In the genomic region with DNA sequence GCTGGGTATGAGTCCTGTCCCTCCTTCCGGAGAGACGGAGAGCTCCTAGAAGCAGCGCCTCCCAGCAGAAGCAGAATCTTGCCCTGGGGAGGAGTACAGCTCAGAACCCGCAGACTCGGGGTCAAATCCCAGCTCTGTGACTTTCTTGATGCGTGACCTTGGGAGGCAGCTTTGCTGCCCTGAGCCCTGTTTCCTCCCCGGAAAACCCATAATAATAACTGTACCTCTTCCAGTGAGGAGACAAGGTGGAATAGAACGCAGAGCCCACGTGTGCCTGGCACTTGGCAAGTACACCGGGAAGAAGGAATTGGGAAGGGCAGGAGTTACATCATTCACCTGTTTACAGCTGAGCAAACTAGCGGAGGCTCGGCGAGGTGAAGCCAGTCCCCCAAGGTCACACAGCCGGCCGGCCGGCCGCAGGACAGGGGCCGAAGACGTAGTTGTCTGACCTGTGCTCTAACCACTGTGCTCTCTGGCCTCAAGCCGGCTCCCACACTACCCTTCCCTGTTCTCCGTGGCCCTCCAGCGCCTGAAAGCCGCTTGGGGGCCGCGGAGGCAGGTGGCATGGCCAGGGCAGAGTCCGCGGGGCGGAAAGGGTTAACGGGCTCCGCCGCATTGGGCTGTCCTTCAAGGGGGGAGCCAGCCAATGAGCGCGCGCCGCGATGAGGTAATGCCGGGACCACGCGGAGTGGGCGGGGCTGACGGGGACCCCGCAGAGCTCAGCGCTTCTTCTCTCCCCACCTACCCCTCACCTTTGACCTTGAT, we compare ENCODE assay signal across 8 cellular contexts.
A peak's percentile ranks its signal among the peaks of the same experiment; 100 is the strongest.
DNase-seq lines count a peak whose midpoint lies in the region; ATAC-seq and TF ChIP-seq lines count a peak whose summit lies in the region.

No MANE protein-coding gene starts in this region.

- no peaks in the 10 kb centered on the region for H3K9me3 ChIP-seq in BLaER1 treated with 17β-estradiol and CSF1 and Interleukin-3, amounts not matched to agents 10 nM and 100 nM (replicated peaks in 1 of 11)
- no peaks in the 10 kb centered on the region for H3K9me3 ChIP-seq in effector memory CD4-positive, alpha-beta T cell (ENCODE audit: control insufficient read depth, low read length)
- H3K9me3 ChIP-seq in lung (ENCODE audit: control insufficient read depth in 2 of 2, insufficient read depth in 1 of 2, low read length in 1 of 2), result no peaks in the 10 kb centered on the region

- peak overlapping the region; percentile 68 to 93 (median 81) for H3K27ac ChIP-seq in BLaER1 treated with 17β-estradiol and CSF1 and Interleukin-3, amounts not matched to agents 10 nM and 100 nM
- H3K27ac ChIP-seq in effector memory CD4-positive, alpha-beta T cell (ENCODE audit: insufficient read depth, low read length, poor library complexity, severe bottlenecking), result peak overlapping the region; percentile 60
- peak overlapping the region; percentile 93 to 98 for H3K27ac ChIP-seq in lung (ENCODE audit: low read depth in 1 of 2, low read length in 1 of 2)

- peak overlapping the region; percentile 56 to 72 (median 61) for H3K4me3 ChIP-seq in BLaER1 treated with 17β-estradiol and CSF1 and Interleukin-3, amounts not matched to agents 10 nM and 100 nM
- peak overlapping the region; percentile 65 for H3K4me3 ChIP-seq in effector memory CD4-positive, alpha-beta T cell (ENCODE audit: insufficient read depth, low read depth, low read length, poor library complexity, severe bottlenecking)
- H3K4me3 ChIP-seq in lung, result peak overlapping the region; percentile 43

- TF ChIP-seq CTCF in lung (IDR thresholded peaks at IDR 0.05; ENCODE audit: control extremely low read depth, extremely low read depth), result no peak

- ATAC-seq in HG03159 (IDR thresholded peaks at IDR 0.05; ENCODE audit: unreplicated experiment) (peak; percentile 65), lung (ENCODE audit: insufficient read depth, low FRiP score) (peak; percentile 85), HG03025 (IDR thresholded peaks at IDR 0.05; ENCODE audit: low FRiP score, unreplicated experiment) (no peak)

- H3K4me2 ChIP-seq in BLaER1 treated with 17β-estradiol and CSF1 and Interleukin-3, amounts not matched to agents 10 nM and 100 nM, result peak overlapping the region; percentile 89 to 100 (median 99)

- H3K27me3 ChIP-seq in BLaER1 treated with 17β-estradiol and CSF1 and Interleukin-3, amounts not matched to agents 10 nM and 100 nM, result no peaks in the 10 kb centered on the region
- H3K27me3 ChIP-seq in effector memory CD4-positive, alpha-beta T cell (replicated peaks; ENCODE audit: control insufficient read depth, insufficient read depth, low read length, poor library complexity, severe bottlenecking), result no peaks in the 10 kb centered on the region
- no peaks in the 10 kb centered on the region for H3K27me3 ChIP-seq in lung (ENCODE audit: control insufficient read depth, insufficient read depth)

- no peaks in the 10 kb centered on the region for H4K20me1 ChIP-seq in BLaER1 treated with 17β-estradiol and CSF1 and Interleukin-3, amounts not matched to agents 10 nM and 100 nM

- H3K36me3 ChIP-seq in BLaER1 treated with 17β-estradiol and CSF1 and Interleukin-3, amounts not matched to agents 10 nM and 100 nM, result peaks cover 0 to 34% (median 0%) of the 10 kb centered on the region in 11 experiments; a peak in 2 of 22 replicates
- no peaks in the 10 kb centered on the region for H3K36me3 ChIP-seq in effector memory CD4-positive, alpha-beta T cell (ENCODE audit: control insufficient read depth, insufficient read depth, low read length)
- H3K36me3 ChIP-seq in lung (ENCODE audit: control insufficient read depth in 2 of 2, insufficient read depth in 2 of 2, low read length in 2 of 2), result peaks cover 0 to 8% of the 10 kb centered on the region in 2 donors

- H3K9ac ChIP-seq in BLaER1 treated with 17β-estradiol and CSF1 and Interleukin-3, amounts not matched to agents 10 nM and 100 nM, result peak overlapping the region; percentile 69 to 90 (median 80)

- H3K4me1 ChIP-seq in BLaER1 treated with 17β-estradiol and CSF1 and Interleukin-3, amounts not matched to agents 10 nM and 100 nM, result peaks cover 66 to 92% (median 78%) of the 10 kb centered on the region in 10 experiments
- peaks cover 30% of the 10 kb centered on the region for H3K4me1 ChIP-seq in effector memory CD4-positive, alpha-beta T cell (ENCODE audit: control insufficient read depth, insufficient read depth, low read length, poor library complexity, severe bottlenecking)
- H3K4me1 ChIP-seq in lung (ENCODE audit: control insufficient read depth in 2 of 2, insufficient read depth in 2 of 2, low read length in 2 of 2), result peaks cover 0 to 19% of the 10 kb centered on the region in 2 donors

- WGBS in lung, 2 donors, result 15 to 28% methylated on average over 40 to 43 of the region's 43 CpGs

- DNase-seq in NCI-H82 treated with DMSO at 0.1 percent for 48 hours (lab: John Stamatoyannopoulos, UW; ENCODE audit: unreplicated experiment), result peak; percentile 60
- DNase-seq in activated CD8-positive, alpha-beta memory T cell treated with anti-CD3 and anti-CD28 coated beads, Interleukin-2, amount 50 U/mL, for 1 hour (ENCODE audit: extremely low read depth), result peak; percentile 47
- DNase-seq in effector memory CD4-positive, alpha-beta T cell, result peak; percentile 70 to 76 (median 70)
- peak; percentile 95 for DNase-seq in lung (ENCODE audit: low spot score)
- DNase-seq in stimulated activated CD4-positive, alpha-beta T cell treated with anti-CD3 and anti-CD28 coated beads, Interleukin-4, amount 100 ng/mL, for 4 hours, result peak; percentile 85 to 90
